Comparison of ENCODE assay signal across 10 cellular contexts in genomic region chr5:179607449-179607931, GRCh38. TPM values are rescaled to one million over a fixed set of nuclear protein-coding genes. Genes with fewer than 3 reads are reported as not detected.
DNase-seq lines count a peak whose midpoint lies in the region; ATAC-seq, FAIRE-seq and TF ChIP-seq lines count a peak whose summit lies in the region.
"Had no signal": no experiment of that assay in that cellular context is flagged by ENCODE, and none has a peak within 500 bp of the region (broad histone marks: within the 10 kb centered on the region; RNA-seq: fewer than 3 reads in every experiment).

No MANE protein-coding gene starts in this region.

- peak; percentile 5; the same call in 1 of the 2 replicates for TF ChIP-seq POLR2A in GM12891 (IDR thresholded peaks at IDR 0.05; ENCODE audit: low read depth, low read length)

- peaks cover 4 to 96% of the 10 kb centered on the region in 2 donors for H3K36me3 ChIP-seq in psoas muscle (ENCODE audit: insufficient read depth in 1 of 2, low read depth in 1 of 2)

- no peaks in the 10 kb centered on the region for H3K9me3 ChIP-seq in psoas muscle

- no peaks in the 10 kb centered on the region for H3K27me3 ChIP-seq in psoas muscle (ENCODE audit: insufficient read depth in 3 of 3, low read length in 2 of 3)

- DNase-seq in GM12891 (ENCODE audit: insufficient read length, low spot score) (no peak), glomerular visceral epithelial cell (ENCODE audit: extremely low spot score) (peak; percentile 21), psoas muscle (peak; percentile 60 to 85), RCC 7860 (ENCODE audit: low spot score) (no peak)

- no peak overlapping the region for H3K4me3 ChIP-seq in psoas muscle
- H3K4me3 ChIP-seq: skin epidermis had no signal

- H3K4me1 ChIP-seq in psoas muscle: peaks cover 50% of the 10 kb centered on the region

- intact Hi-C loops in psoas muscle (cut with DNase I): no loop called here

- FAIRE-seq in GM12891 (lab: Jason Lieb, UNC) (no peak), RCC 7860 (lab: Jason Lieb, UNC) (no peak)

- no peak for TF ChIP-seq CTCF in psoas muscle (IDR thresholded peaks at IDR 0.05)

- H3K27ac ChIP-seq in psoas muscle: peak overlapping the region; percentile 67
- H3K27ac ChIP-seq: epithelial cell of prostate had no signal

- 21 to 39% (median 27%) methylated on average over 10 of the region's 10 CpGs for WGBS in psoas muscle, 3 donors

- ATAC-seq in SK-N-SH treated with all-trans-retinoic acid at 6 μM for 48 hours: peak; percentile 18
- ATAC-seq in psoas muscle: peak; percentile 28 to 63 (median 56)
- no peak for ATAC-seq in GM19023 (IDR thresholded peaks at IDR 0.05; ENCODE audit: unreplicated experiment)
- no peak for ATAC-seq in HG02938 (IDR thresholded peaks at IDR 0.05; ENCODE audit: unreplicated experiment)
- no peak for ATAC-seq in HG02678 (IDR thresholded peaks at IDR 0.05; ENCODE audit: unreplicated experiment)

TF ChIP-seq in GM12891, 5 proteins besides CTCF, POLR2A, EP300 and RAD21:
- TF ChIP-seq PAX5 (IDR thresholded peaks at IDR 0.05; ENCODE audit: insufficient read depth, low read length, severe bottlenecking) (no peak), TAF1 (IDR thresholded peaks at IDR 0.05; ENCODE audit: low read depth, low read length) (no peak), POU2F2 (IDR thresholded peaks at IDR 0.05; ENCODE audit: low read depth, low read length) (0 out of 2 replicates have a peak, but pooled peaks have one; percentile 36), POLR2AphosphoS5 (IDR thresholded peaks at IDR 0.05; ENCODE audit: low read depth, low read length) (0 out of 2 replicates have a peak, but pooled peaks have one; percentile 6), SPI1 (IDR thresholded peaks at IDR 0.05; ENCODE audit: low read depth, low read length) (no peak)

TF ChIP-seq in SK-N-SH treated with all-trans-retinoic acid at 6 μM for 48 hours, 23 proteins besides CTCF, POLR2A, EP300 and RAD21:
- TF ChIP-seq PPARA (CRISPR knock-in tag; IDR thresholded peaks at IDR 0.05; ENCODE audit: borderline replicate concordance): no peak
- no peak for TF ChIP-seq BACH2 (CRISPR knock-in tag; IDR thresholded peaks at IDR 0.05; ENCODE audit: borderline replicate concordance)
- TF ChIP-seq OSR1 (CRISPR knock-in tag; IDR thresholded peaks at IDR 0.05): no peak
- no peak for TF ChIP-seq ZNF70 (CRISPR knock-in tag; IDR thresholded peaks at IDR 0.05)
- TF ChIP-seq ZC3H10 (CRISPR knock-in tag; IDR thresholded peaks at IDR 0.05): no peak

RNA-seq across cellular contexts. Expression of gene HNRNPH1, which starts 16.0 kb away (rescaled TPM):
- polyA plus RNA-seq in GM12891 (2012; ENCODE audit: low read depth, missing spikeins): 386 TPM
- 100 to 1,000 TPM; 141 to 195 (median 179) TPM for total RNA-seq in psoas muscle
- 100 to 1,000 TPM; 105 to 226 (median 142) TPM for polyA plus RNA-seq in psoas muscle

RNA-seq across cellular contexts. Expression of gene RUFY1, which starts 57.1 kb away (rescaled TPM):
- 16.9 TPM for polyA plus RNA-seq in GM12891 (2012; ENCODE audit: low read depth, missing spikeins)
- 10 to 100 TPM; 17.9 to 26.3 (median 23.2) TPM for total RNA-seq in psoas muscle
- polyA plus RNA-seq in psoas muscle: 10 to 100 TPM; 22.7 to 24.0 (median 22.8) TPM

Comparison
In these comparisons a context has a peak if more than half of its experiments do, and no peak if none do; other contexts are left out.
1. DNase-seq: peak in glomerular visceral epithelial cell (single experiment) and psoas muscle (2 of 2); none in GM12891 (single experiment) and RCC 7860 (single experiment).
2. ATAC-seq: peak in SK-N-SH treated with all-trans-retinoic acid at 6 μM for 48 hours (single experiment) and psoas muscle (4 of 4); none in GM19023 (single experiment), HG02938 (single experiment) and HG02678 (single experiment).